ENCODE assay signal across 2 cellular contexts in genomic region chr10:29389493-29389892, GRCh38.
TF ChIP-seq lines count a peak whose summit lies in the region.

No MANE protein-coding gene starts in this region.

TF ChIP-seq in HepG2, 621 proteins besides CTCF, POLR2A, EP300 and RAD21:
- TF ChIP-seq BATF2 (CRISPR knock-in tag; IDR thresholded peaks at IDR 0.05), result no peak
- no peak for TF ChIP-seq ZFP41 (CRISPR knock-in tag; IDR thresholded peaks at IDR 0.05; ENCODE audit: borderline replicate concordance)
- 0 out of 2 replicates have a peak, but pooled peaks have one; percentile 26 for TF ChIP-seq ADNP (CRISPR knock-in tag; IDR thresholded peaks at IDR 0.05)
- TF ChIP-seq ZNF629 (CRISPR knock-in tag; conservative IDR thresholded peaks at IDR 0.05), result peak; percentile 93
- peak; percentile 60; the same call in 1 of the 2 replicates for TF ChIP-seq ZMYM3 (CRISPR knock-in tag; IDR thresholded peaks at IDR 0.05)

TF ChIP-seq in K562, 482 proteins besides CTCF, POLR2A, EP300 and RAD21:
- TF ChIP-seq GABPB2 (CRISPR knock-in tag; conservative IDR thresholded peaks at IDR 0.05), result no peak
- no peak for TF ChIP-seq ZBTB7A (IDR thresholded peaks at IDR 0.05; ENCODE audit: borderline replicate concordance, control insufficient read depth, low read depth, low read length)
- no peak for TF ChIP-seq HLTF (IDR thresholded peaks at IDR 0.05)
- peak; percentile 13 for TF ChIP-seq CBX8 (IDR thresholded peaks at IDR 0.05; ENCODE audit: borderline replicate concordance, extremely low read depth, low read depth, low read length, poor library complexity, severe bottlenecking)
- TF ChIP-seq RBM25 (IDR thresholded peaks at IDR 0.05; ENCODE audit: low read depth, low read length, severe bottlenecking), result peak; percentile 69
- TF ChIP-seq ZNF695 (CRISPR knock-in tag; IDR thresholded peaks at IDR 0.05), result no peak
- no peak for TF ChIP-seq MNT (conservative IDR thresholded peaks at IDR 0.05)
- no peak for TF ChIP-seq HNRNPLL (IDR thresholded peaks at IDR 0.05; ENCODE audit: low read depth, low read length, poor library complexity, severe bottlenecking)
- no peak for TF ChIP-seq EP400 (IDR thresholded peaks at IDR 0.05)
- no peak for TF ChIP-seq ETV5 (CRISPR knock-in tag; IDR thresholded peaks at IDR 0.05; ENCODE audit: low read depth)
- no peak for TF ChIP-seq SIX5 (IDR thresholded peaks at IDR 0.05; ENCODE audit: borderline replicate concordance in 1 of 2, insufficient read depth in 1 of 2, low read depth in 1 of 2, low read length in 2 of 2)
- no peak for TF ChIP-seq ZNF124 (CRISPR knock-in tag; IDR thresholded peaks at IDR 0.05)
- TF ChIP-seq ZBTB40 (IDR thresholded peaks at IDR 0.05), result no peak
- TF ChIP-seq ZBTB40 (CRISPR knock-in tag; IDR thresholded peaks at IDR 0.05), result no peak
- no peak for TF ChIP-seq EHMT2 (IDR thresholded peaks at IDR 0.05)
- no peak for TF ChIP-seq NR1H2 (CRISPR knock-in tag; IDR thresholded peaks at IDR 0.05)
- TF ChIP-seq SETDB1 (IDR thresholded peaks at IDR 0.05; ENCODE audit: low read length), result no peak
- TF ChIP-seq ATF2 (CRISPR knock-in tag; IDR thresholded peaks at IDR 0.05), result no peak
- no peak for TF ChIP-seq NFIC (IDR thresholded peaks at IDR 0.05)
